Comparison of ENCODE assay signal across 12 cellular contexts in the genomic region with DNA sequence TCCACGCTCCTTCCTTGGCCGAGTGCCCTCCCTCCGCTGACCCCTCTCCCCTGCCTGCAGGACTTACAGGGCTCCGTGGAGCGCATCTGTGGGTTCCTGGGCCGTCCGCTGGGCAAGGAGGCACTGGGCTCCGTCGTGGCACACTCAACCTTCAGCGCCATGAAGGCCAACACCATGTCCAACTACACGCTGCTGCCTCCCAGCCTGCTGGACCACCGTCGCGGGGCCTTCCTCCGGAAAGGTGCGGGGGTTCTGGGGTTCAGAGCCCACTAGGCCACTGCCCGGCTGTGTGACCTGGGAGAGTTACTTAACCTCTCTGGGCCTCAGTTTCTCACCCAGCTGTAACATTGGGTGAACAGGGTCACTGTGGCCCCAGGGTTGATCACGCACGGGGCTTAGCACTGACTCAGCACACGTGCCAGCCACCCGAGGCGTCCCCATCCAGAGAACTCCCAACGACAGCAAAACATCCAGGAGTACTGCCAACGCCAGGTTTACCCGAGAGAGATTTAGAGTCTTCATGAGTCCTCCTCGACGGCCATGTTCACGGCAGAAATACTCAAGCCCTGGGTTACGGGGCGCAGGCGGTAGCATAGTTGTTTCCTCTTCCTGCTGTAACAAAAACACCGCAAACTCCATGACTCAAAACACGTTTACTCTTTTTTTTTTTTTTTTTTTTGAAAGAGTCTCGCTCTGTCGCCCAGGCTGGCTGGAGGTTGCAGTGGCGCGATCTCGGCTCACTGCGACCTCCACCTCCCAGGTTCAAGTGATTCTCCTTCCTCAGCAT. TPM values are rescaled to one million over a fixed set of nuclear protein-coding genes. Genes with fewer than 3 reads are reported as not detected.
A peak's percentile ranks its signal among the peaks of the same experiment; 100 is the strongest.
DNase-seq lines count a peak whose midpoint lies in the region; ATAC-seq and TF ChIP-seq lines count a peak whose summit lies in the region.
"Had no signal": no experiment of that assay in that cellular context is flagged by ENCODE, and none has a peak within 500 bp of the region (broad histone marks: within the 10 kb centered on the region; RNA-seq: fewer than 3 reads in every experiment).

No MANE protein-coding gene starts in this region.

- CTCF ChIA-PET in CD4-positive, alpha-beta memory T cell (lab: Charles Lee; ENCODE audit: partially characterized antibody): interaction anchor here (1.3 kb wide), 2 partner anchors 12 kb away, joined by 3 read pairs; no protein-coding TSS in a partner anchor
- CTCF ChIA-PET in activated CD8-positive, alpha-beta T cell treated with anti-CD3 and anti-CD28 coated beads for 36 hours (lab: Charles Lee): interaction anchor here (3.4 kb wide), 1 partner anchor 12 kb away, joined by 13 read pairs; no protein-coding TSS in a partner anchor

- no peaks in the 10 kb centered on the region for H3F3A ChIP-seq in smooth muscle cell (ENCODE audit: low read depth)

- peak overlapping the region; percentile 88 to 93 (median 92) for H3K27ac Mint-ChIP-seq in CD4-positive, alpha-beta memory T cell
- H3K27ac Mint-ChIP-seq in activated CD8-positive, alpha-beta T cell treated with anti-CD3 and anti-CD28 coated beads for 36 hours: peak overlapping the region; percentile 87
- no peak overlapping the region for H3K27ac Mint-ChIP-seq in mesothelial cell of epicardium
- H3K27ac Mint-ChIP-seq: dendritic cell treated with granulocyte-macrophage colony-stimulating factor and Interleukin-4, amounts not matched to agents 40 ng/mL and 50 ng/mL, for 4 days had no signal

- intact Hi-C loops in CD4-positive, alpha-beta memory T cell (cut with micrococcal nuclease): no loop called here
- intact Hi-C loops in activated CD8-positive, alpha-beta T cell treated with anti-CD3 and anti-CD28 coated beads for 36 hours (cut with micrococcal nuclease): no loop called here
- intact Hi-C loops in left lung (cut with DNase I): no loop called here

- 91% methylated on average over 39 of the region's 39 CpGs for WGBS in smooth muscle cell (ENCODE audit: low lambda C conversion rate)

- no peak overlapping the region for H3K9ac ChIP-seq in smooth muscle cell (ENCODE audit: low read depth)

- no peaks in the 10 kb centered on the region for H4K20me1 ChIP-seq in smooth muscle cell (ENCODE audit: low read depth)

- no peaks in the 10 kb centered on the region for H3K36me3 Mint-ChIP-seq in CD4-positive, alpha-beta memory T cell
- no peaks in the 10 kb centered on the region for H3K36me3 Mint-ChIP-seq in activated CD8-positive, alpha-beta T cell treated with anti-CD3 and anti-CD28 coated beads for 36 hours (ENCODE audit: low read depth)
- H3K36me3 Mint-ChIP-seq in mesothelial cell of epicardium: no peaks in the 10 kb centered on the region

- H3K4me1 ChIP-seq in CD4-positive, alpha-beta memory T cell (ENCODE audit: insufficient read depth, low read length): peaks cover 22% of the 10 kb centered on the region
- no peaks in the 10 kb centered on the region for H3K4me1 ChIP-seq in left lung
- H3K4me1 ChIP-seq in smooth muscle cell (ENCODE audit: low read depth): no peaks in the 10 kb centered on the region

- H3K9me3 Mint-ChIP-seq in CD4-positive, alpha-beta memory T cell: no peaks in the 10 kb centered on the region
- no peaks in the 10 kb centered on the region for H3K9me3 Mint-ChIP-seq in activated CD8-positive, alpha-beta T cell treated with anti-CD3 and anti-CD28 coated beads for 36 hours
- no peaks in the 10 kb centered on the region for H3K9me3 Mint-ChIP-seq in mesothelial cell of epicardium
- H3K9me3 Mint-ChIP-seq: dendritic cell treated with granulocyte-macrophage colony-stimulating factor and Interleukin-4, amounts not matched to agents 40 ng/mL and 50 ng/mL, for 4 days had no signal

- peaks cover 5 to 30% (median 13%) of the 10 kb centered on the region in 4 donors for H3K4me1 Mint-ChIP-seq in CD4-positive, alpha-beta memory T cell
- no peaks in the 10 kb centered on the region for H3K4me1 Mint-ChIP-seq in activated CD8-positive, alpha-beta T cell treated with anti-CD3 and anti-CD28 coated beads for 36 hours (ENCODE audit: low read depth)
- no peaks in the 10 kb centered on the region for H3K4me1 Mint-ChIP-seq in mesothelial cell of epicardium

- H3K36me3 ChIP-seq in CD4-positive, alpha-beta memory T cell (ENCODE audit: insufficient read depth, low read length): no peaks in the 10 kb centered on the region
- no peaks in the 10 kb centered on the region for H3K36me3 ChIP-seq in left lung
- no peaks in the 10 kb centered on the region for H3K36me3 ChIP-seq in smooth muscle cell (ENCODE audit: low read depth)

- H3K27me3 Mint-ChIP-seq in CD4-positive, alpha-beta memory T cell: peaks cover 0 to 3% of the 10 kb centered on the region in 2 donors
- H3K27me3 Mint-ChIP-seq in activated CD8-positive, alpha-beta T cell treated with anti-CD3 and anti-CD28 coated beads for 36 hours: no peaks in the 10 kb centered on the region
- H3K27me3 Mint-ChIP-seq in mesothelial cell of epicardium (ENCODE audit: low read depth): no peaks in the 10 kb centered on the region

- no peak overlapping the region for H3K4me2 ChIP-seq in smooth muscle cell

- no peak for TF ChIP-seq CTCF in NB4 (IDR thresholded peaks at IDR 0.05; ENCODE audit: low read depth, low read length)
- no peak for TF ChIP-seq CTCF in activated CD8-positive, alpha-beta T cell treated with anti-CD3 and anti-CD28 coated beads for 36 hours (IDR thresholded peaks at IDR 0.05)
- no peak for TF ChIP-seq CTCF in left lung (IDR thresholded peaks at IDR 0.05)
- no peak for TF ChIP-seq CTCF in mesothelial cell of epicardium (IDR thresholded peaks at IDR 0.05; ENCODE audit: unreplicated experiment)
- TF ChIP-seq CTCF in smooth muscle cell (IDR thresholded peaks at IDR 0.05; ENCODE audit: borderline replicate concordance, insufficient read depth, poor library complexity, severe bottlenecking): no peak

- peak overlapping the region; percentile 54 for H3K27ac ChIP-seq in CD4-positive, alpha-beta memory T cell (ENCODE audit: low read depth, low read length)
- no peak overlapping the region for H3K27ac ChIP-seq in left lung
- no peak overlapping the region for H3K27ac ChIP-seq in smooth muscle cell (ENCODE audit: low read depth)

- H3K9me3 ChIP-seq in CD4-positive, alpha-beta memory T cell (ENCODE audit: control insufficient read depth in 1 of 2, low read length in 2 of 2): no peaks in the 10 kb centered on the region
- H3K9me3 ChIP-seq in left lung: no peaks in the 10 kb centered on the region
- no peaks in the 10 kb centered on the region for H3K9me3 ChIP-seq in smooth muscle cell (replicated peaks; ENCODE audit: low read depth)

- H3K79me2 ChIP-seq in smooth muscle cell (ENCODE audit: low read depth): no peaks in the 10 kb centered on the region

- H3K27me3 ChIP-seq in CD4-positive, alpha-beta memory T cell (ENCODE audit: insufficient read depth, low read length): no peaks in the 10 kb centered on the region
- H3K27me3 ChIP-seq in left lung (peaks cover 0 to 5% of the 10 kb centered on the region in 2 donors), smooth muscle cell (ENCODE audit: low read depth) (no peaks in the 10 kb centered on the region)

- peak; percentile 50 to 76 (median 71) for DNase-seq in CD4-positive, alpha-beta memory T cell
- DNase-seq in NB4 (ENCODE audit: low read depth) (peak; percentile 54), left lung (no peak), mesothelial cell of epicardium (ENCODE audit: low spot score in 2 of 2, unreplicated experiment in 2 of 2) (no peak), smooth muscle cell (lab: John Stamatoyannopoulos, UW; ENCODE audit: unreplicated experiment) (no peak)
- peak; percentile 70 for DNase-seq in activated CD8-positive, alpha-beta T cell treated with anti-CD3 and anti-CD28 coated beads for 36 hours
- DNase-seq: NCI-H2029 treated with DMSO at 0.1 percent for 48 hours had no signal

- H3K4me3 Mint-ChIP-seq in CD4-positive, alpha-beta memory T cell: peak overlapping the region; percentile 68 to 86 (median 80)
- H3K4me3 Mint-ChIP-seq in activated CD8-positive, alpha-beta T cell treated with anti-CD3 and anti-CD28 coated beads for 36 hours: peak overlapping the region; percentile 71
- H3K4me3 Mint-ChIP-seq in mesothelial cell of epicardium: no peak overlapping the region
- H3K4me3 Mint-ChIP-seq: dendritic cell treated with granulocyte-macrophage colony-stimulating factor and Interleukin-4, amounts not matched to agents 40 ng/mL and 50 ng/mL, for 4 days had no signal

- peak overlapping the region; percentile 5 to 51 for H3K4me3 ChIP-seq in CD4-positive, alpha-beta memory T cell (ENCODE audit: low read length in 2 of 2)
- H3K4me3 ChIP-seq in NB4 (ENCODE audit: low read depth, low read length): no peak overlapping the region
- no peak overlapping the region for H3K4me3 ChIP-seq in left lung
- no peak overlapping the region for H3K4me3 ChIP-seq in smooth muscle cell
- H3K4me3 ChIP-seq: lung had no signal

- ATAC-seq in activated CD8-positive, alpha-beta T cell treated with anti-CD3 and anti-CD28 coated beads for 36 hours: peak; percentile 79
- ATAC-seq in esophagus mucosa: peak; percentile 20
- no peak for ATAC-seq in left lung
- no peak for ATAC-seq in GM19397 (IDR thresholded peaks at IDR 0.05; ENCODE audit: unreplicated experiment)

- TF ChIP-seq POLR2A in NB4 (IDR thresholded peaks at IDR 0.05; ENCODE audit: extremely low read depth, insufficient read length): no peak

- no peak overlapping the region for H2AFZ ChIP-seq in smooth muscle cell (ENCODE audit: low read depth)

- POLR2A ChIA-PET in CD4-positive, alpha-beta memory T cell (lab: Charles Lee; ENCODE audit: partially characterized antibody): interaction anchor here (0.5 to 1.4 kb wide), 3 partner anchors 22 to 268 kb away, joined by 3 to 4 read pairs (median 3); a partner anchor contains a TSS
- POLR2A ChIA-PET in activated CD8-positive, alpha-beta T cell treated with anti-CD3 and anti-CD28 coated beads for 36 hours (lab: Charles Lee): interaction anchor here (1.1 kb wide), 1 partner anchor 20 kb away, joined by 4 read pairs; no protein-coding TSS in a partner anchor

RNA-seq across cellular contexts. Expression of a gene that starts 9.7 kb away (rescaled TPM):
- total RNA-seq in CD4-positive, alpha-beta memory T cell: not detected
- not detected for polyA plus RNA-seq in CD4-positive, alpha-beta memory T cell
- not detected for total RNA-seq in activated CD8-positive, alpha-beta T cell treated with anti-CD3 and anti-CD28 coated beads for 36 hours
- 0.64 TPM for total RNA-seq in esophagus mucosa
- total RNA-seq in left lung: not detected
- not detected in 3 replicates for total RNA-seq in mesothelial cell of epicardium
- total RNA-seq in smooth muscle cell: not detected in 2 replicates
- 0.43 TPM in 1 of 2 replicates, not detected in the other for polyA plus RNA-seq in smooth muscle cell
- total RNA-seq: lung had no signal
- polyA plus RNA-seq: BJ had no signal

RNA-seq across cellular contexts. Expression of a gene that starts 18.0 kb away (rescaled TPM):
- total RNA-seq in CD4-positive, alpha-beta memory T cell: 1 to 10 TPM; 4.3 to 5.3 TPM
- polyA plus RNA-seq in CD4-positive, alpha-beta memory T cell: not detected
- total RNA-seq in activated CD8-positive, alpha-beta T cell treated with anti-CD3 and anti-CD28 coated beads for 36 hours: 1 to 10 TPM; 3.8 to 4.7 TPM
- total RNA-seq in esophagus mucosa (6.5 TPM), left lung (10 to 100 TPM; 15.5 to 50.0 TPM), mesothelial cell of epicardium (2.5 to 3.9 TPM (median 3.7 TPM) in 3 replicates), smooth muscle cell (0.49 and 0.72 TPM in 2 replicates)
- polyA plus RNA-seq in smooth muscle cell: 0.49 and 2.0 TPM in 2 replicates

RNA-seq across cellular contexts. Expression of a gene that starts 22.1 kb away (rescaled TPM):
- total RNA-seq in CD4-positive, alpha-beta memory T cell: 1,000 to 10,000 TPM; 2,357 to 2,448 TPM
- polyA plus RNA-seq in CD4-positive, alpha-beta memory T cell: 1,000 to 10,000 TPM; 2,084 to 2,180 TPM
- total RNA-seq in activated CD8-positive, alpha-beta T cell treated with anti-CD3 and anti-CD28 coated beads for 36 hours: 1,000 to 10,000 TPM; 2,304 to 2,324 TPM
- 1,668 TPM for total RNA-seq in esophagus mucosa
- 1,000 to 10,000 TPM; 1,028 to 1,088 TPM for total RNA-seq in left lung
- 1,586 to 1,657 TPM (median 1,644 TPM) in 3 replicates for total RNA-seq in mesothelial cell of epicardium
- 1,279 and 1,519 TPM in 2 replicates for total RNA-seq in smooth muscle cell
- polyA plus RNA-seq in smooth muscle cell: 666 and 762 TPM in 2 replicates

RNA-seq across cellular contexts. Expression of a gene that starts 22.4 kb away (rescaled TPM):
- 10 to 100 TPM; 25.0 to 29.1 TPM for total RNA-seq in CD4-positive, alpha-beta memory T cell
- polyA plus RNA-seq in CD4-positive, alpha-beta memory T cell: 1 to 10 TPM; 6.0 to 8.4 TPM
- 10 to 100 TPM; 22.3 to 22.9 TPM for total RNA-seq in activated CD8-positive, alpha-beta T cell treated with anti-CD3 and anti-CD28 coated beads for 36 hours
- total RNA-seq in esophagus mucosa: 7.7 TPM
- 10 to 100 TPM; 21.3 to 27.5 TPM for total RNA-seq in left lung
- 25.3 to 28.6 TPM (median 27.7 TPM) in 3 replicates for total RNA-seq in mesothelial cell of epicardium
- total RNA-seq in smooth muscle cell: 4.0 and 8.2 TPM in 2 replicates
- polyA plus RNA-seq in smooth muscle cell: 9.3 and 13.8 TPM in 2 replicates

RNA-seq across cellular contexts. Expression of a gene that starts 40.3 kb away (rescaled TPM):
- 10 to 100 TPM; 62.6 to 69.5 TPM for total RNA-seq in CD4-positive, alpha-beta memory T cell
- 100 to 1,000 TPM in 1 of 2 donors, 10 to 100 TPM in 1; 37.4 to 113 TPM for polyA plus RNA-seq in CD4-positive, alpha-beta memory T cell
- 10 to 100 TPM; 10.8 to 13.1 TPM for total RNA-seq in activated CD8-positive, alpha-beta T cell treated with anti-CD3 and anti-CD28 coated beads for 36 hours
- total RNA-seq in esophagus mucosa: 6.7 TPM
- 10 to 100 TPM in 1 of 2 donors, 1 to 10 TPM in 1; 8.9 to 10.5 TPM for total RNA-seq in left lung
- total RNA-seq in mesothelial cell of epicardium: 11.5 to 13.2 TPM (median 13.1 TPM) in 3 replicates
- 3.5 and 4.5 TPM in 2 replicates for total RNA-seq in smooth muscle cell
- polyA plus RNA-seq in smooth muscle cell: 6.9 and 11.3 TPM in 2 replicates

Comparison
In these comparisons a context has a peak if more than half of its experiments do, and no peak if none do; other contexts are left out.
1. DNase-seq: peak in CD4-positive, alpha-beta memory T cell (5 of 5), NB4 (single experiment) and activated CD8-positive, alpha-beta T cell treated with anti-CD3 and anti-CD28 coated beads for 36 hours (single experiment); none in left lung (0 of 2), mesothelial cell of epicardium (0 of 2) and smooth muscle cell (single experiment).
2. H3K4me3 ChIP-seq: peak in CD4-positive, alpha-beta memory T cell (2 of 2); none in NB4 (single experiment), left lung (0 of 2) and smooth muscle cell (single experiment).
3. ATAC-seq: peak in activated CD8-positive, alpha-beta T cell treated with anti-CD3 and anti-CD28 coated beads for 36 hours (single experiment) and esophagus mucosa (single experiment); none in left lung (single experiment) and GM19397 (single experiment).